Comparison of ENCODE assay signal across 8 cellular contexts in genomic region chr22:23715811-23716355, GRCh38. TPM values are rescaled to one million over a fixed set of nuclear protein-coding genes. Genes with fewer than 3 reads are reported as not detected.
DNase-seq lines count a peak whose midpoint lies in the region; ATAC-seq and TF ChIP-seq lines count a peak whose summit lies in the region.

No MANE protein-coding gene starts in this region.

- H3K27me3 ChIP-seq in rectal smooth muscle tissue (ENCODE audit: control insufficient read depth, insufficient read depth, low read length): no peaks in the 10 kb centered on the region
- H3K27me3 ChIP-seq in H7 (ENCODE audit: control insufficient read depth, insufficient read depth, low read length): no peaks in the 10 kb centered on the region; the same call in 1 of the 2 replicates

- peaks cover 7% of the 10 kb centered on the region for H3K36me3 ChIP-seq in rectal smooth muscle tissue (ENCODE audit: control insufficient read depth, insufficient read depth, low read length)
- peaks cover 5% of the 10 kb centered on the region for H3K36me3 ChIP-seq in H7 (replicated peaks; ENCODE audit: control insufficient read depth, insufficient read depth, low read length)

- no peak overlapping the region for H3K27ac ChIP-seq in rectal smooth muscle tissue (ENCODE audit: low read depth, low read length)

- no peak for ATAC-seq in GM18907 (IDR thresholded peaks at IDR 0.05; ENCODE audit: unreplicated experiment)
- ATAC-seq in HG03095 (IDR thresholded peaks at IDR 0.05; ENCODE audit: unreplicated experiment): no peak

- peak; percentile 21 for DNase-seq in OCI-M1 (lab: John Stamatoyannopoulos, UW)
- peak; percentile 21 for DNase-seq in erythroblast (lab: John Stamatoyannopoulos, UW)
- no peak for DNase-seq in H7
- DNase-seq in NCI-H345 (lab: John Stamatoyannopoulos, UW): no peak

- no peak for TF ChIP-seq POLR2A in erythroblast (IDR thresholded peaks at IDR 0.05; ENCODE audit: low read length)

- TF ChIP-seq CTCF in GM12875 (IDR thresholded peaks at IDR 0.05; ENCODE audit: borderline replicate concordance, insufficient read depth, low read depth, low read length): no peak

- H3K4me1 ChIP-seq in rectal smooth muscle tissue (ENCODE audit: control insufficient read depth, insufficient read depth, low read length): peaks cover 5% of the 10 kb centered on the region

- no peak overlapping the region for H3K9ac ChIP-seq in rectal smooth muscle tissue (ENCODE audit: low read length)

- H3K4me3 ChIP-seq in GM12875 (ENCODE audit: low read depth, low read length): peak overlapping the region; percentile 77
- H3K4me3 ChIP-seq in rectal smooth muscle tissue (ENCODE audit: low read length): peak overlapping the region; percentile 90
- no peak overlapping the region for H3K4me3 ChIP-seq in H7 (ENCODE audit: insufficient read depth, low read depth, low read length)

RNA-seq across cellular contexts. Expression of gene RGL4, which starts 25.1 kb away (rescaled TPM):
- total RNA-seq in H7 (2014; rRNA removed; shearing (Covaris generic)): not detected in 2 replicates

RNA-seq across cellular contexts. Expression of gene ZNF70, which starts 35.0 kb away (rescaled TPM):
- total RNA-seq in H7 (2014; rRNA removed; shearing (Covaris generic)): 1.7 and 2.3 TPM in 2 replicates

RNA-seq across cellular contexts. Expression of gene VPREB3, which starts 38.3 kb away (rescaled TPM):
- total RNA-seq in H7 (2014; rRNA removed; shearing (Covaris generic)): not detected in 2 replicates

RNA-seq across cellular contexts. Expression of gene C22orf15, which starts 46.9 kb away (rescaled TPM):
- total RNA-seq in H7 (2014; rRNA removed; shearing (Covaris generic)): 1.8 and 3.7 TPM in 2 replicates

RNA-seq across cellular contexts. Expression of gene CHCHD10, which starts 51.9 kb away (rescaled TPM):
- total RNA-seq in H7 (2014; rRNA removed; shearing (Covaris generic)): 55.6 and 60.9 TPM in 2 replicates

Comparison
In these comparisons a context has a peak if more than half of its experiments do, and no peak if none do; other contexts are left out.
1. DNase-seq: peak in OCI-M1 (single experiment) and erythroblast (2 of 2); none in H7 (single experiment) and NCI-H345 (single experiment).